ENCODE assay signal across 28 cellular contexts in the genomic region with DNA sequence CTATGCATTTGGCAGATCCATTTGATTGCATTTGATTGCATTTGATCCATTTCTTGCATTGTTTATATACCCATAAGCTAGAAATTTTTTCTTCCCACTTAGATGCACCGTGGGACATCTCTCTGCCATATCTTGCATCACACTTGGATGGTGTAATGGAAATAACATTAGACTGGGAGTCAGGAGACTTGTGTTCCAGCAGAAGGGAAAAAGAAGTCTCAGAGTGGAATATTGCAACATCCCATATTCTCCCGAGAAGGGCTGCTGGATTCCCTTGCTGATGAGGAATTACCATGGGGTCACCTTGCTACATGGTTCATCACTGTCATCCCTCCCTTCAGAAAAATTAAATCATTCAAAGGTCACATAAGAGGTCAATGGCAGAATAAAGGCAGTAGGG.
"Had no signal": no experiment of that assay in that cellular context is flagged by ENCODE, and none has a peak within 500 bp of the region (broad histone marks: within the 10 kb centered on the region; RNA-seq: fewer than 3 reads in every experiment).

No MANE protein-coding gene starts in this region.

- H3K27me3 ChIP-seq: brain microvascular endothelial cell, left lung, right lobe of liver, uterus had no signal

- H3K27ac ChIP-seq: brain microvascular endothelial cell, esophagus muscularis mucosa, foreskin keratinocyte, heart right ventricle, left lung, right lobe of liver, skin epidermis, uterus, WERI-Rb-1 had no signal

- ATAC-seq: left lung had no signal

- H3K9me3 ChIP-seq: esophagus muscularis mucosa, heart right ventricle, left lung, mucosa of descending colon, right lobe of liver, uterus had no signal

- FAIRE-seq: astrocyte, TTC549 had no signal

- H3K4me3 ChIP-seq: esophagus muscularis mucosa, heart right ventricle, left lung, mucosa of descending colon, right lobe of liver, skin epidermis, uterus had no signal

- H3K4me1 ChIP-seq: esophagus muscularis mucosa, foreskin keratinocyte, heart right ventricle, left lung, right lobe of liver, uterus had no signal

- H3K36me3 ChIP-seq: brain microvascular endothelial cell, esophagus muscularis mucosa, heart right ventricle, left lung, right lobe of liver, uterus, WERI-Rb-1 had no signal

- DNase-seq: activated CD4-positive, alpha-beta memory T cell treated with anti-CD3 and anti-CD28 coated beads for 36 hours; activated CD4-positive, alpha-beta T cell treated with anti-CD3 and anti-CD28 coated beads, Interleukin-2, amount 10 ng/mL, durations not matched to agents 24 days and 14 days; activated CD4-positive, CD25-positive, alpha-beta regulatory T cell treated with anti-CD3 and anti-CD28 coated beads, Interleukin-2, amount 50 U/mL, for 72 hours; activated CD8-positive, alpha-beta memory T cell treated with anti-CD3 and anti-CD28 coated beads, Interleukin-2, amount 50 U/mL, for 4 hours; activated gamma-delta T cell; activated naive CD4-positive, alpha-beta T cell treated with anti-CD3 and anti-CD28 coated beads, Interleukin-2, amount 10 ng/mL, durations not matched to agents 7 days and 5 days; activated naive CD8-positive, alpha-beta T cell treated with anti-CD3 and anti-CD28 coated beads, Interleukin-2, amount 10 ng/mL, durations not matched to agents 7 days and 5 days; activated T-cell treated with anti-CD3 and anti-CD28 coated beads, Interleukin-2, amount 50 U/mL, for 24 hours; brain microvascular endothelial cell; central memory CD4-positive, alpha-beta T cell; foreskin keratinocyte; heart right ventricle; kidney glomerular epithelial cell; left lung; mucosa of descending colon; posterior cingulate gyrus; right lobe of liver; stimulated activated CD4-positive, alpha-beta T cell treated with anti-CD3 and anti-CD28 coated beads, Interleukin-12 subunit alpha, Interleukin-12 subunit beta, amount 100 ng/mL, for 4 hours; stimulated activated CD4-positive, alpha-beta T cell treated with anti-CD3 and anti-CD28 coated beads, Interleukin-4, amount 100 ng/mL, for 1 hour; stimulated activated naive CD8-positive, alpha-beta T cell treated with anti-CD3 and anti-CD28 coated beads, Interleukin-15, Interleukin-2, amounts not matched to agents 100 U/mL and 50 U/mL, for 24 hours; substantia nigra; T-helper 9 cell; uterus; WERI-Rb-1 had no signal
